ENCODE assay signal across 8 cellular contexts in genomic region chr2:134120160-134120717, GRCh38.
DNase-seq lines count a peak whose midpoint lies in the region; ATAC-seq, FAIRE-seq and TF ChIP-seq lines count a peak whose summit lies in the region.

No MANE protein-coding gene starts in this region.

- TF ChIP-seq RAD21 in HepG2 (CRISPR knock-in tag; IDR thresholded peaks at IDR 0.05): no peak; the same call in 1 of the 2 replicates

- peak overlapping the region; percentile 74 to 95 (median 90) for H3K27ac ChIP-seq in BLaER1 treated with 17β-estradiol and CSF1 and Interleukin-3, amounts not matched to agents 10 nM and 100 nM
- H3K27ac ChIP-seq in HepG2 (ENCODE audit: extremely low read length, insufficient read depth, low read length) (peak overlapping the region; percentile 82), testis (peak overlapping the region; percentile 92 to 94)

- peaks cover 27% of the 10 kb centered on the region for H3K4me1 Mint-ChIP-seq in MCF 10A (ENCODE audit: insufficient read depth, unreplicated experiment)

- ATAC-seq in GM21619 (IDR thresholded peaks at IDR 0.05; ENCODE audit: unreplicated experiment) (peak; percentile 4), HepG2 (peak; percentile 5)

- intact Hi-C loops in MCF 10A (cut with micrococcal nuclease) (no loop called here), HepG2 (cut with micrococcal nuclease; ENCODE audit: unreplicated experiment) (loop anchor here (5.0 kb wide), 1 partner anchor 52 kb away; no protein-coding TSS in a partner anchor), testis (cut with DNase I; ENCODE audit: low total_unique reads) (no loop called here)

- peaks cover 47 to 71% (median 68%) of the 10 kb centered on the region in 10 experiments for H3K4me1 ChIP-seq in BLaER1 treated with 17β-estradiol and CSF1 and Interleukin-3, amounts not matched to agents 10 nM and 100 nM
- H3K4me1 ChIP-seq in HepG2 (ENCODE audit: insufficient read depth, low read length): peaks cover 61% of the 10 kb centered on the region
- peaks cover 10% of the 10 kb centered on the region for H3K4me1 ChIP-seq in testis

- H3K27me3 ChIP-seq in BLaER1 treated with 17β-estradiol and CSF1 and Interleukin-3, amounts not matched to agents 10 nM and 100 nM: no peaks in the 10 kb centered on the region
- H3K27me3 ChIP-seq in HepG2 (ENCODE audit: control insufficient read depth in 1 of 2, insufficient read depth in 2 of 2, low read length in 2 of 2) (no peaks in the 10 kb centered on the region), testis (no peaks in the 10 kb centered on the region)

- WGBS in HepG2 (ENCODE audit: low lambda C conversion rate): under 1% methylated on average over 23 of the region's 72 CpGs
- WGBS in testis, 2 donors: 1% methylated on average over 55 of the region's 72 CpGs; no CpG with 5 or more reads in 1 of the 2 donors

- H4K20me1 ChIP-seq in BLaER1 treated with 17β-estradiol and CSF1 and Interleukin-3, amounts not matched to agents 10 nM and 100 nM: peaks cover 34 to 53% (median 44%) of the 10 kb centered on the region in 11 experiments; a peak in 21 of 22 replicates
- peaks cover 32% of the 10 kb centered on the region for H4K20me1 ChIP-seq in HepG2 (ENCODE audit: insufficient read depth, low read length)

- peak overlapping the region; percentile 76 to 96 (median 93) for H3K4me2 ChIP-seq in BLaER1 treated with 17β-estradiol and CSF1 and Interleukin-3, amounts not matched to agents 10 nM and 100 nM
- peak overlapping the region; percentile 96 for H3K4me2 ChIP-seq in HepG2 (ENCODE audit: low read depth, low read length)

- CTCF ChIA-PET in MCF 10A (lab: Yijun Ruan, JAX): interaction anchor here (0.7 to 11.1 kb wide), 18 partner anchors 8 to 331 kb away, joined by 3 to 221 read pairs (median 4); no protein-coding TSS in a partner anchor
- CTCF ChIA-PET in HepG2 (lab: Yijun Ruan, JAX; ENCODE audit: low intra/inter-chr PET ratio, low total read pairs): interaction anchor here (3.1 to 3.9 kb wide), 3 partner anchors 87 to 331 kb away, joined by 24 to 60 read pairs (median 32); no protein-coding TSS in a partner anchor

- DNase-seq in NB4 (ENCODE audit: low read depth) (no peak), MCF 10A (ENCODE audit: unreplicated experiment) (no peak), HepG2 (ENCODE audit: low spot score) (no peak), testis (no peak), SIG-M5 (lab: John Stamatoyannopoulos, UW) (no peak), HUDEP-2 (lab: John Stamatoyannopoulos, UW; ENCODE audit: unreplicated experiment in 76 of 76) (no peak)

- peak overlapping the region; percentile 59 for H3K27ac Mint-ChIP-seq in MCF 10A (ENCODE audit: low read depth, unreplicated experiment)

- no peaks in the 10 kb centered on the region for H3K9me3 ChIP-seq in BLaER1 treated with 17β-estradiol and CSF1 and Interleukin-3, amounts not matched to agents 10 nM and 100 nM (replicated peaks in 1 of 11)
- H3K9me3 ChIP-seq in HepG2 (ENCODE audit: low read length) (no peaks in the 10 kb centered on the region), testis (no peaks in the 10 kb centered on the region)

- BruUV-seq in MCF 10A (replicated peaks; lab: Mats Ljungman, UMichigan): no TSS peak
- no TSS peak for BruUV-seq in HepG2 (replicated peaks; lab: Mats Ljungman, UMichigan)

- H3K79me2 ChIP-seq in HepG2 (ENCODE audit: insufficient read depth, low read length): peaks cover 46% of the 10 kb centered on the region

- H3K27me3 Mint-ChIP-seq in MCF 10A (ENCODE audit: insufficient read depth, unreplicated experiment): no peaks in the 10 kb centered on the region

- in situ Hi-C loops in HepG2 (cut with HindIII; ENCODE audit: extremely low pct_ligation_motif_present, low pct_unique_long_range_greater_than_20kb): loop anchor here (5.0 to 10.0 kb wide), 2 partner anchors 292 to 335 kb away; no protein-coding TSS in a partner anchor

- POLR2A ChIA-PET in MCF 10A (lab: Yijun Ruan, JAX) (interaction anchor here (0.5 to 4.5 kb wide), 19 partner anchors 12 to 291 kb away, joined by 3 to 27 read pairs (median 4); no protein-coding TSS in a partner anchor), HepG2 (lab: Yijun Ruan, JAX) (interaction anchor here (0.9 to 4.5 kb wide), 5 partner anchors 8 to 312 kb away, joined by 4 to 48 read pairs (median 6); no protein-coding TSS in a partner anchor)

- TF ChIP-seq EP300 in HepG2 (IDR thresholded peaks at IDR 0.05; ENCODE audit: low read depth in 2 of 2, low read length in 2 of 2): no peak
- TF ChIP-seq EP300 in HepG2 (CRISPR knock-in tag; IDR thresholded peaks at IDR 0.05; ENCODE audit: borderline replicate concordance): no peak

- H3K36me3 Mint-ChIP-seq in MCF 10A (ENCODE audit: insufficient read depth, unreplicated experiment): no peaks in the 10 kb centered on the region

- H3K9ac ChIP-seq in BLaER1 treated with 17β-estradiol and CSF1 and Interleukin-3, amounts not matched to agents 10 nM and 100 nM: peak overlapping the region; percentile 90 to 97 (median 94)
- peak overlapping the region; percentile 76 for H3K9ac ChIP-seq in HepG2 (ENCODE audit: insufficient read depth, low read depth, low read length)

- peak overlapping the region; percentile 75 for H3K4me3 Mint-ChIP-seq in MCF 10A (ENCODE audit: unreplicated experiment)

- TF ChIP-seq POLR2A in NB4 (IDR thresholded peaks at IDR 0.05; ENCODE audit: extremely low read depth, insufficient read length) (no peak), HepG2 (IDR thresholded peaks at IDR 0.05; ENCODE audit: insufficient read depth in 1 of 2, low read depth in 2 of 2, low read length in 2 of 2) (no peak), testis (IDR thresholded peaks at IDR 0.05) (no peak)

- peaks cover 0 to 8% (median 0%) of the 10 kb centered on the region in 11 experiments; a peak in 2 of 22 replicates for H3K36me3 ChIP-seq in BLaER1 treated with 17β-estradiol and CSF1 and Interleukin-3, amounts not matched to agents 10 nM and 100 nM
- H3K36me3 ChIP-seq in HepG2 (replicated peaks in 1 of 2; ENCODE audit: control insufficient read depth in 1 of 2, insufficient read depth in 2 of 2, low read length in 2 of 2) (no peaks in the 10 kb centered on the region), testis (ENCODE audit: low read depth, missing control alignments) (no peaks in the 10 kb centered on the region)

- TF ChIP-seq CTCF in NB4 (IDR thresholded peaks at IDR 0.05; ENCODE audit: low read depth, low read length): no peak
- TF ChIP-seq CTCF in MCF 10A (IDR thresholded peaks at IDR 0.05; ENCODE audit: unreplicated experiment): no peak
- TF ChIP-seq CTCF in HepG2 (CRISPR knock-in tag; IDR thresholded peaks at IDR 0.05): no peak; the same call in 1 of the 2 replicates
- no peak for TF ChIP-seq CTCF in testis (IDR thresholded peaks at IDR 0.05)

- no peak overlapping the region for H2AFZ ChIP-seq in HepG2 (ENCODE audit: low read length)

- FAIRE-seq in HepG2 (lab: Jason Lieb, UNC): no peak

- peak overlapping the region; percentile 89 to 99 (median 98) for H3K4me3 ChIP-seq in BLaER1 treated with 17β-estradiol and CSF1 and Interleukin-3, amounts not matched to agents 10 nM and 100 nM
- H3K4me3 ChIP-seq in NB4 (ENCODE audit: low read depth, low read length) (peak overlapping the region; percentile 55), HepG2 (replicated peaks in 1 of 3; ENCODE audit: insufficient read depth in 1 of 3, low read depth in 2 of 3, low read length in 3 of 3) (peak overlapping the region; percentile 80 to 90 (median 83)), testis (peak overlapping the region; percentile 80 to 91)

- no peaks in the 10 kb centered on the region for H3K9me3 Mint-ChIP-seq in MCF 10A (ENCODE audit: unreplicated experiment)

TF ChIP-seq in HepG2, 621 proteins besides CTCF, POLR2A, EP300 and RAD21 (continues in another document):
- TF ChIP-seq ZNF207 (IDR thresholded peaks at IDR 0.05; ENCODE audit: borderline replicate concordance): no peak
- no peak for TF ChIP-seq ZHX2 (IDR thresholded peaks at IDR 0.05; ENCODE audit: low read depth)
- 0 out of 2 replicates have a peak, but pooled peaks have one; percentile 5 for TF ChIP-seq ZHX2 (CRISPR knock-in tag; IDR thresholded peaks at IDR 0.05; ENCODE audit: borderline replicate concordance)
- TF ChIP-seq YY1 (IDR thresholded peaks at IDR 0.05; ENCODE audit: insufficient read depth, insufficient replicate concordance, low read depth, low read length): no peak
- no peak for TF ChIP-seq ZFP1 (CRISPR knock-in tag; IDR thresholded peaks at IDR 0.05)
